ENCODE assay signal across 1 cellular context in genomic region chr7:20241491-20242261, GRCh38.
TF ChIP-seq lines count a peak whose summit lies in the region.

No MANE protein-coding gene starts in this region.

TF ChIP-seq in GM12878, 131 proteins besides CTCF, POLR2A, EP300 and RAD21 (continued from another document):
- no peak for TF ChIP-seq ZBTB11 (CRISPR knock-in tag; IDR thresholded peaks at IDR 0.05)
- TF ChIP-seq TCF7 (IDR thresholded peaks at IDR 0.05; ENCODE audit: borderline replicate concordance): no peak
- TF ChIP-seq REST (IDR thresholded peaks at IDR 0.05; ENCODE audit: low read depth, low read length): no peak
TF ChIP-seq in GM12878: peak in this region for 42.
